In genomic region chr5:178831049-178831448, GRCh38 we compare ENCODE assay signal across 1 cellular context.
TF ChIP-seq lines count a peak whose summit lies in the region.

No MANE protein-coding gene starts in this region.

TF ChIP-seq in HepG2, 621 proteins besides CTCF, POLR2A, EP300 and RAD21 (continued from another document):
- TF ChIP-seq E2F2 (CRISPR knock-in tag; IDR thresholded peaks at IDR 0.05; ENCODE audit: borderline replicate concordance) = no peak
- no peak for TF ChIP-seq PHF5A (CRISPR knock-in tag; IDR thresholded peaks at IDR 0.05; ENCODE audit: low read depth, unreplicated experiment)
- TF ChIP-seq HNRNPK (IDR thresholded peaks at IDR 0.05; ENCODE audit: low read depth, low read length, poor library complexity, severe bottlenecking) = no peak
- no peak for TF ChIP-seq STAT5B (CRISPR knock-in tag; IDR thresholded peaks at IDR 0.05)
- no peak for TF ChIP-seq ZNF317 (CRISPR knock-in tag; IDR thresholded peaks at IDR 0.05)
- no peak for TF ChIP-seq ZNF839 (CRISPR knock-in tag; IDR thresholded peaks at IDR 0.05; ENCODE audit: borderline replicate concordance)
- TF ChIP-seq ZBTB42 (CRISPR knock-in tag; IDR thresholded peaks at IDR 0.05) = no peak
